Comparison of ENCODE assay signal across 1 cellular context in the genomic region with DNA sequence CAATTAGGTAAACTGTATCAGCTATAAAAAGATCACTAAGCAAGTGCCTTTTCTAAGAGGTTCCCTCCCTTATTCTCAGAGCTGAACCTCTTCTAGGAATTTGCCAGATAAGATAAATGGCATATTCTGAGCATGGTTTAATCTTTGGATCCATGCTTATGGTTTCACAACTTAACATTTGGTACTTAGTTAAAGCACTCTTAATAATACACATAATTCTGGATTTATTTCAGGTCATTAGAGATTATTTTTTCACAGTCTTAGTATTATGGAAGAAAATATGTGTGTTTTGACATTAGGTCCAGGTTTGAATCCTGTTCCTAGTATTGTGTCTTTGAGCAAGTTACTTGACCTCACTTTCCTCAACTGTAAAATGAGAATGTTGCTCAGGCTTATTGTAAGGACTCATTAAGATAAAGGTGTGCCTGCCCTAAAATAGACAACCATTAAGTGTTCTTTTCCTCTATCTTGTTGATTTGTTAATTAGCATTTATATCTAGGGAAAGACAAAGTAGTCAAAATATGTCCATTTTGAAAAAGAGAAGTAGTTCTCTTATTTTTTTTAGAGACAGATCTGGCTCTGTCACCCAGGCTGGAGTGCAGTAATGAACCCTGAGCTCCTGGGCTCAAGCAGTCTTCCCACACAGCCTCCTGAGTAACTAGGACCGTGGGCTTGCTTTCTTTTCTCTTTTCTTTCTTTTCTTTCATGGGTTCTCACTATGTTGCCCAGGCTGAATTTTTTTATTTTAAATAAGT.
A peak's percentile ranks its signal among the peaks of the same experiment; 100 is the strongest.
TF ChIP-seq lines count a peak whose summit lies in the region.

No MANE protein-coding gene starts in this region.

TF ChIP-seq in K562, 482 proteins besides CTCF, POLR2A, EP300 and RAD21 (continued from another document and continues in another):
- TF ChIP-seq PHF20 (IDR thresholded peaks at IDR 0.05; ENCODE audit: partially characterized antibody) (no peak), FOXM1 (IDR thresholded peaks at IDR 0.05; ENCODE audit: low read depth) (0 out of 2 replicates have a peak, but pooled peaks have one; percentile 22), FOXM1 (CRISPR knock-in tag; IDR thresholded peaks at IDR 0.05; ENCODE audit: low read depth) (no peak), ZKSCAN8 (CRISPR knock-in tag; IDR thresholded peaks at IDR 0.05) (no peak; the same call in 1 of the 2 replicates), SNIP1 (IDR thresholded peaks at IDR 0.05; ENCODE audit: low read depth) (no peak), ZNF143 (CRISPR knock-in tag; IDR thresholded peaks at IDR 0.05) (no peak), TCF7 (IDR thresholded peaks at IDR 0.05; ENCODE audit: borderline replicate concordance) (no peak), MCM7 (IDR thresholded peaks at IDR 0.05) (peak in 1 of 2 experiments; percentile 76; a peak in 1 of 4 replicates), ZEB2 (IDR thresholded peaks at IDR 0.05) (peak; percentile 20), FOXJ3 (CRISPR knock-in tag; IDR thresholded peaks at IDR 0.05) (no peak), ZNF318 (IDR thresholded peaks at IDR 0.05; ENCODE audit: borderline replicate concordance in 1 of 2, low read depth in 1 of 2) (no peak), HDAC8 (tag; IDR thresholded peaks at IDR 0.05) (no peak), ZNF253 (CRISPR knock-in tag; conservative IDR thresholded peaks at IDR 0.05) (no peak), SETDB1 (IDR thresholded peaks at IDR 0.05; ENCODE audit: low read length) (no peak), SUPT5H (IDR thresholded peaks at IDR 0.05) (no peak), ZSCAN32 (CRISPR knock-in tag; IDR thresholded peaks at IDR 0.05) (no peak), ZNF407 (IDR thresholded peaks at IDR 0.05; ENCODE audit: low read depth) (peak; percentile 40; the same call in 1 of the 2 replicates), ZNF668 (CRISPR knock-in tag; IDR thresholded peaks at IDR 0.05) (no peak), TCF3 (CRISPR knock-in tag; IDR thresholded peaks at IDR 0.05) (peak; percentile 83), ETV6 (IDR thresholded peaks at IDR 0.05; ENCODE audit: borderline replicate concordance in 1 of 2, low read depth in 2 of 2, low read length in 1 of 2) (no peak), ETV6 (CRISPR knock-in tag; IDR thresholded peaks at IDR 0.05; ENCODE audit: borderline replicate concordance) (no peak), NCOA2 (IDR thresholded peaks at IDR 0.05; ENCODE audit: partially characterized antibody in 2 of 2) (no peak), EGR1 (conservative IDR thresholded peaks at IDR 0.05) (peak; percentile 59), KAT2B (IDR thresholded peaks at IDR 0.05; ENCODE audit: low read depth, low read length) (no peak), TBL1XR1 (IDR thresholded peaks at IDR 0.05; ENCODE audit: low read length in 2 of 2) (peak in 1 of 2 experiments; percentile 94; a peak in 2 of 4 replicates), LARP7 (IDR thresholded peaks at IDR 0.05) (no peak), ATF1 (CRISPR knock-in tag; IDR thresholded peaks at IDR 0.05) (no peak), ATF1 (tag; IDR thresholded peaks at IDR 0.05) (peak; percentile 33), NCOR1 (IDR thresholded peaks at IDR 0.05) (peak; percentile 88), HNRNPUL1 (IDR thresholded peaks at IDR 0.05; ENCODE audit: low read length) (no peak), NKRF (IDR thresholded peaks at IDR 0.05; ENCODE audit: borderline replicate concordance) (no peak), CBFA2T3 (IDR thresholded peaks at IDR 0.05) (peak; percentile 89), L3MBTL2 (IDR thresholded peaks at IDR 0.05) (peak; percentile 45), BRCA1 (IDR thresholded peaks at IDR 0.05) (no peak), BRCA1 (CRISPR knock-in tag; IDR thresholded peaks at IDR 0.05) (no peak), ZNF175 (CRISPR knock-in tag; IDR thresholded peaks at IDR 0.05; ENCODE audit: low read depth) (no peak), ZNF316 (IDR thresholded peaks at IDR 0.05) (peak; percentile 65; the same call in 1 of the 2 replicates)
- TF ChIP-seq, protein P1, sequence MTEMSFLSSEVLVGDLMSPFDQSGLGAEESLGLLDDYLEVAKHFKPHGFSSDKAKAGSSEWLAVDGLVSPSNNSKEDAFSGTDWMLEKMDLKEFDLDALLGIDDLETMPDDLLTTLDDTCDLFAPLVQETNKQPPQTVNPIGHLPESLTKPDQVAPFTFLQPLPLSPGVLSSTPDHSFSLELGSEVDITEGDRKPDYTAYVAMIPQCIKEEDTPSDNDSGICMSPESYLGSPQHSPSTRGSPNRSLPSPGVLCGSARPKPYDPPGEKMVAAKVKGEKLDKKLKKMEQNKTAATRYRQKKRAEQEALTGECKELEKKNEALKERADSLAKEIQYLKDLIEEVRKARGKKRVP (CRISPR knock-in tag; IDR thresholded peaks at IDR 0.05), result no peak
- TF ChIP-seq, protein P2, sequence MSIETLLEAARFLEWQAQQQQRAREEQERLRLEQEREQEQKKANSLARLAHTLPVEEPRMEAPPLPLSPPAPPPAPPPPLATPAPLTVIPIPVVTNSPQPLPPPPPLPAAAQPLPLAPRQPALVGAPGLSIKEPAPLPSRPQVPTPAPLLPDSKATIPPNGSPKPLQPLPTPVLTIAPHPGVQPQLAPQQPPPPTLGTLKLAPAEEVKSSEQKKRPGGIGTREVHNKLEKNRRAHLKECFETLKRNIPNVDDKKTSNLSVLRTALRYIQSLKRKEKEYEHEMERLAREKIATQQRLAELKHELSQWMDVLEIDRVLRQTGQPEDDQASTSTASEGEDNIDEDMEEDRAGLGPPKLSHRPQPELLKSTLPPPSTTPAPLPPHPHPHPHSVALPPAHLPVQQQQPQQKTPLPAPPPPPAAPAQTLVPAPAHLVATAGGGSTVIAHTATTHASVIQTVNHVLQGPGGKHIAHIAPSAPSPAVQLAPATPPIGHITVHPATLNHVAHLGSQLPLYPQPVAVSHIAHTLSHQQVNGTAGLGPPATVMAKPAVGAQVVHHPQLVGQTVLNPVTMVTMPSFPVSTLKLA (conservative IDR thresholded peaks at IDR 0.05), result peak in 1 of 2 experiments; percentile 50; a peak in 2 of 4 replicates
